8 cellular contexts compared by ENCODE assay signal in the genomic region with DNA sequence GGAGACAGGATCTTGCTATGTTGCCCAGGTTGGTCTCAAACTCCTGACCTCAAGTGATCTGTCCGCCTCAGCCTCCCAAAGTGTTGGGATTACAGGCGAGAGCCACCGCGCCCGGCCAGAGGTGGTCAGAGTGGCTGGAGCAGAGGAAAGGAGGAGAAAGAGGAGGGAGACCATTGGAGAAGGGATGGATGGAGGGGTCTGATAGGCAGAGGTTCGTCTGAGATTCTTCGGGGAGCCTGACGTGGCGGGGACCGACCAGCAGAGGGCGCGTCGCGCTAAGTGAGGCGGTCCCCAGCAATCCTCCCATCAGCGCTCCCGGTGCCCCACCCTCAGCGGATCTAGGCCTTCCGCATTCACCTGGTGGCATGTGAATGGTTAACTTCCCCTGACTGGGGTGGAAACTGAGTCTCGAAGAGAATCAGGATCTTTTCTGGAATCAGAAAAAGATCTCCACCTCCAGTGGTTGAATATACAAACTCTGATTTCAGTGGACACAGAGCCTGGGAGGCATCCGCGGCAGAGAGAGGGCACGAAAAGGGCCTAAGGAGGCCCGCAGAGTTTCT. TPM values are rescaled to one million over a fixed set of nuclear protein-coding genes. Genes with fewer than 3 reads are reported as not detected.
A peak's percentile ranks its signal among the peaks of the same experiment; 100 is the strongest.
DNase-seq lines count a peak whose midpoint lies in the region; ATAC-seq and TF ChIP-seq lines count a peak whose summit lies in the region.

No MANE protein-coding gene starts in this region.

- peak overlapping the region; percentile 67 for H2AFZ ChIP-seq in DND-41 (ENCODE audit: low read depth, low read length)

- 11 to 15% methylated on average over 24 of the region's 24 CpGs for WGBS in tibial nerve, 2 donors

- peaks cover 6% of the 10 kb centered on the region for H3K4me1 ChIP-seq in DND-41 (ENCODE audit: insufficient read depth, low read length)
- peaks cover 0 to 34% (median 3%) of the 10 kb centered on the region in 4 donors for H3K4me1 ChIP-seq in tibial nerve

- no peak overlapping the region for H3K4me3 ChIP-seq in DND-41 (ENCODE audit: low read depth in 1 of 2, low read length in 2 of 2)
- H3K4me3 ChIP-seq in foreskin fibroblast (ENCODE audit: low read depth in 1 of 2, low read length in 2 of 2): no peak overlapping the region
- no peak overlapping the region for H3K4me3 ChIP-seq in tibial nerve

- H3K4me2 ChIP-seq in DND-41 (ENCODE audit: insufficient read depth, low read length): peak overlapping the region; percentile 44; the same call in 1 of the 2 replicates

- 0 out of 2 replicates have a peak, but pooled peaks cover 3% of the 10 kb centered on the region for H3K79me2 ChIP-seq in DND-41 (ENCODE audit: insufficient read depth, low read length)

- peak; percentile 83 for DNase-seq in DND-41
- DNase-seq in HK-2 (ENCODE audit: unreplicated experiment): peak; percentile 81
- peak; percentile 76 for DNase-seq in RKO (ENCODE audit: low spot score)
- DNase-seq in activated T-helper 1 cell treated with Interleukin-2 at 50 U/mL for 16 hours (ENCODE audit: low read depth): peak; percentile 53
- DNase-seq in foreskin fibroblast: peak; percentile 44 to 83
- peak; percentile 78 for DNase-seq in omental fat pad (ENCODE audit: low spot score)
- DNase-seq in tibial nerve (ENCODE audit: low spot score in 2 of 2): peak; percentile 66 to 80

- no peaks in the 10 kb centered on the region for H3K9me3 ChIP-seq in DND-41 (ENCODE audit: insufficient read depth, low read length, severe bottlenecking)
- no peaks in the 10 kb centered on the region for H3K9me3 ChIP-seq in tibial nerve

- H3K27ac ChIP-seq in DND-41 (ENCODE audit: low read length) (no peak overlapping the region), tibial nerve (peak overlapping the region in 2 of 4 donors; percentile 1 to 69)

- no peak for TF ChIP-seq POLR2A in tibial nerve (IDR thresholded peaks at IDR 0.05)

- H3K27me3 ChIP-seq in DND-41 (ENCODE audit: insufficient read depth, low read length, poor library complexity) (no peaks in the 10 kb centered on the region), tibial nerve (peaks cover 0 to 10% of the 10 kb centered on the region in 2 donors)

- H4K20me1 ChIP-seq in DND-41 (ENCODE audit: insufficient read depth, low read length): no peaks in the 10 kb centered on the region; the same call in 1 of the 2 replicates

- TF ChIP-seq CTCF in DND-41 (IDR thresholded peaks at IDR 0.05; ENCODE audit: borderline replicate concordance, extremely low read depth, low read length, poor library complexity, severe bottlenecking) (peak; percentile 95), foreskin fibroblast (IDR thresholded peaks at IDR 0.05; ENCODE audit: low read depth, low read length) (peak; percentile 91), omental fat pad (IDR thresholded peaks at IDR 0.05) (peak in 2 of 3 donors; percentile 48 to 86), tibial nerve (IDR thresholded peaks at IDR 0.05) (peak; percentile 93 to 95 (median 94))

- ATAC-seq in DND-41 (ENCODE audit: insufficient read depth, low read depth) (peak; percentile 98), omental fat pad (ENCODE audit: low FRiP score) (peak; percentile 63), HG03521 (IDR thresholded peaks at IDR 0.05; ENCODE audit: unreplicated experiment) (no peak)

- peak in 1 of 2 donors; percentile 27 for TF ChIP-seq EP300 in tibial nerve (IDR thresholded peaks at IDR 0.05)

- H3K9ac ChIP-seq in DND-41 (ENCODE audit: low read depth, low read length): no peak overlapping the region

- H3K36me3 ChIP-seq in DND-41 (ENCODE audit: insufficient read depth, low read length) (peaks cover 12% of the 10 kb centered on the region), tibial nerve (peaks cover 0 to 24% (median 0%) of the 10 kb centered on the region in 3 donors)

RNA-seq across cellular contexts. Expression of a gene that starts 8.8 kb away (rescaled TPM):
- total RNA-seq in omental fat pad (10 to 100 TPM in 2 of 4 donors, 1 to 10 TPM in 2; 7.2 to 36.4 (median 12.0) TPM), tibial nerve (10 to 100 TPM; 15.9 to 59.4 (median 28.8) TPM)

RNA-seq across cellular contexts. Expression of a gene that starts 11.5 kb away (rescaled TPM):
- total RNA-seq in omental fat pad: 1 to 10 TPM; 5.5 to 6.1 (median 5.8) TPM
- 10 to 100 TPM; 10.7 to 23.1 (median 13.3) TPM for total RNA-seq in tibial nerve

RNA-seq across cellular contexts. Expression of a gene that starts 31.0 kb away (rescaled TPM):
- total RNA-seq in omental fat pad (100 to 1,000 TPM in 2 of 4 donors, 10 to 100 TPM in 2; 39.7 to 139 (median 114) TPM), tibial nerve (100 to 1,000 TPM in 1 of 4 donors, 10 to 100 TPM in 3; 21.8 to 142 (median 78.8) TPM)

RNA-seq across cellular contexts. Expression of a gene that starts 36.8 kb away (rescaled TPM):
- total RNA-seq in omental fat pad: 10 to 100 TPM in 3 of 4 donors, 1 to 10 TPM in 1; 4.6 to 44.4 (median 23.8) TPM
- 10 to 100 TPM in 1 of 4 donors, 1 to 10 TPM in 3; 5.7 to 14.7 (median 7.8) TPM for total RNA-seq in tibial nerve

RNA-seq across cellular contexts. Expression of a gene that starts 40.5 kb away (rescaled TPM):
- 100 to 1,000 TPM in 3 of 4 donors, 10 to 100 TPM in 1; 87.9 to 134 (median 119) TPM for total RNA-seq in omental fat pad
- total RNA-seq in tibial nerve: 100 to 1,000 TPM; 143 to 187 (median 175) TPM
